ENCODE assay signal across 31 cellular contexts in the genomic region with DNA sequence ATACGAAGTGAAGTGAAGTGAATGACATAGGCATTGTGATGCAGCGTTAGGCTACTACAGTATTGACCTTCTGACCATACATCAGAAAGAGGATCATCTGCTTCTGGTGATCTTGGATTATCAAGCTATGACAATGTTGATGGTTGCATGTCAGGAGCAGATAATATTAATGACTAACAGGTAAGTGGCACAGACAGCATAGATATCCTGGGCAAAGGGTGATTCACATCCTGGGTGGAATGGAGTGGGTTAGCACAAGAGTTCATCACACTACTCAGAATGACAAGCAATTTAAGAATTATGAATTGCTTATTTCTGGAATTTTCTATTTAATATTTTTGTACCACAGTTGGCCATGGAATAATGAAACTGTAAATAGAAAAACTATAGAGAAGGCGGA.
"Had no signal": no experiment of that assay in that cellular context is flagged by ENCODE, and none has a peak within 500 bp of the region (broad histone marks: within the 10 kb centered on the region; RNA-seq: fewer than 3 reads in every experiment).

No MANE protein-coding gene starts in this region.

- H3K4me3 ChIP-seq: esophagus muscularis mucosa, lower lobe of right lung, testis, transverse colon had no signal

- ATAC-seq: lower lobe of right lung; right cardiac atrium; stimulated activated naive CD8-positive, alpha-beta T cell treated with anti-CD3 and anti-CD28 coated beads, Interleukin-15, Interleukin-2, amounts not matched to agents 100 U/mL and 50 U/mL, for 24 hours had no signal

- H3K27ac ChIP-seq: brain microvascular endothelial cell, esophagus muscularis mucosa, lower lobe of right lung, testis, transverse colon, WERI-Rb-1 had no signal

- H3K27me3 ChIP-seq: brain microvascular endothelial cell, esophagus muscularis mucosa, testis, transverse colon had no signal

- H3K4me1 ChIP-seq: esophagus muscularis mucosa, lower lobe of right lung, testis, transverse colon had no signal

- DNase-seq: activated CD4-positive, alpha-beta memory T cell treated with anti-CD3 and anti-CD28 coated beads for 36 hours; activated CD4-positive, alpha-beta T cell treated with anti-CD3 and anti-CD28 coated beads, Interleukin-2, amount 10 ng/mL, durations not matched to agents 24 days and 14 days; activated CD4-positive, CD25-positive, alpha-beta regulatory T cell treated with anti-CD3 and anti-CD28 coated beads, Interleukin-2, amount 50 U/mL, for 72 hours; activated CD8-positive, alpha-beta memory T cell treated with anti-CD3 and anti-CD28 coated beads, Interleukin-2, amount 50 U/mL, for 4 hours; activated effector memory CD4-positive, alpha-beta T cell treated with anti-CD3 and anti-CD28 coated beads, Interleukin-2, amount 50 U/mL, for 16 hours; activated naive CD4-positive, alpha-beta T cell treated with anti-CD3 and anti-CD28 coated beads, Interleukin-2, amount 10 ng/mL, durations not matched to agents 7 days and 5 days; activated naive CD8-positive, alpha-beta T cell treated with anti-CD3 and anti-CD28 coated beads, Interleukin-2, amount 10 ng/mL, durations not matched to agents 7 days and 5 days; activated T-cell treated with anti-CD3 and anti-CD28 coated beads, Interleukin-2, amount 50 U/mL, for 1 hour; amniotic stem cell; brain microvascular endothelial cell; caudate nucleus; cortex of kidney; foreskin melanocyte; lower lobe of right lung; mesendoderm; posterior cingulate gyrus; right cardiac atrium; stimulated activated CD4-positive, alpha-beta T cell treated with anti-CD3 and anti-CD28 coated beads, Interleukin-4, amount 100 ng/mL, for 1 hour; stimulated activated naive CD8-positive, alpha-beta T cell treated with anti-CD3 and anti-CD28 coated beads, Interleukin-15, Interleukin-2, amounts not matched to agents 100 U/mL and 50 U/mL, for 24 hours; T-helper 9 cell; testis; transverse colon; WERI-Rb-1 had no signal

- H3K36me3 ChIP-seq: brain microvascular endothelial cell, esophagus muscularis mucosa, lower lobe of right lung, transverse colon, WERI-Rb-1 had no signal

- H3K27ac Mint-ChIP-seq: activated CD4-positive, alpha-beta memory T cell treated with anti-CD3 and anti-CD28 coated beads for 36 hours; activated CD4-positive, alpha-beta T cell treated with anti-CD3 and anti-CD28 coated beads, Interleukin-2, amount 10 ng/mL, durations not matched to agents 24 days and 14 days; activated naive CD4-positive, alpha-beta T cell treated with anti-CD3 and anti-CD28 coated beads, Interleukin-2, amount 10 ng/mL, durations not matched to agents 7 days and 5 days; activated naive CD8-positive, alpha-beta T cell treated with anti-CD3 and anti-CD28 coated beads, Interleukin-2, amount 10 ng/mL, durations not matched to agents 7 days and 5 days; activated T-helper 1 cell treated with anti-CD3 and anti-CD28 coated beads, Interleukin-12 subunit alpha, Interleukin-12 subunit beta, Interleukin-2, Interleukin-4 antibody, amounts not matched to agents 30 ng/mL and 10 ng/mL and 1 ng/mL, durations not matched to agents 14 hours and 24 hours and 36 hours; nephron; T-helper 1 cell treated with Interleukin-12 subunit alpha and Interleukin-12 subunit beta and Interleukin-4 antibody, amounts not matched to agents 30 μg/mL and 1 μg/mL, for 36 hours had no signal

- FAIRE-seq: astrocyte, endothelial cell of umbilical vein, islet of Langerhans, TTC549 had no signal

- H3K36me3 Mint-ChIP-seq: activated CD4-positive, alpha-beta memory T cell treated with anti-CD3 and anti-CD28 coated beads for 36 hours; activated naive CD4-positive, alpha-beta T cell treated with anti-CD3 and anti-CD28 coated beads, Interleukin-2, amount 10 ng/mL, durations not matched to agents 7 days and 5 days; activated naive CD8-positive, alpha-beta T cell treated with anti-CD3 and anti-CD28 coated beads, Interleukin-2, amount 10 ng/mL, durations not matched to agents 7 days and 5 days had no signal

- H3K9me3 Mint-ChIP-seq: activated CD4-positive, alpha-beta memory T cell treated with anti-CD3 and anti-CD28 coated beads for 36 hours; activated CD4-positive, alpha-beta T cell treated with anti-CD3 and anti-CD28 coated beads, Interleukin-2, amount 10 ng/mL, durations not matched to agents 24 days and 14 days; activated naive CD4-positive, alpha-beta T cell treated with anti-CD3 and anti-CD28 coated beads, Interleukin-2, amount 10 ng/mL, durations not matched to agents 7 days and 5 days; activated naive CD8-positive, alpha-beta T cell treated with anti-CD3 and anti-CD28 coated beads, Interleukin-2, amount 10 ng/mL, durations not matched to agents 7 days and 5 days; activated T-helper 1 cell treated with anti-CD3 and anti-CD28 coated beads, Interleukin-12 subunit alpha, Interleukin-12 subunit beta, Interleukin-2, Interleukin-4 antibody, amounts not matched to agents 30 ng/mL and 10 ng/mL and 1 ng/mL, durations not matched to agents 14 hours and 24 hours and 36 hours; T-helper 1 cell treated with Interleukin-12 subunit alpha and Interleukin-12 subunit beta and Interleukin-4 antibody, amounts not matched to agents 30 μg/mL and 1 μg/mL, for 36 hours had no signal

- H3K4me3 Mint-ChIP-seq: activated CD4-positive, alpha-beta memory T cell treated with anti-CD3 and anti-CD28 coated beads for 36 hours; activated CD4-positive, alpha-beta T cell treated with anti-CD3 and anti-CD28 coated beads, Interleukin-2, amount 10 ng/mL, durations not matched to agents 24 days and 14 days; activated naive CD4-positive, alpha-beta T cell treated with anti-CD3 and anti-CD28 coated beads, Interleukin-2, amount 10 ng/mL, durations not matched to agents 7 days and 5 days; activated naive CD8-positive, alpha-beta T cell treated with anti-CD3 and anti-CD28 coated beads, Interleukin-2, amount 10 ng/mL, durations not matched to agents 7 days and 5 days; activated T-helper 1 cell treated with anti-CD3 and anti-CD28 coated beads, Interleukin-12 subunit alpha, Interleukin-12 subunit beta, Interleukin-2, Interleukin-4 antibody, amounts not matched to agents 30 ng/mL and 10 ng/mL and 1 ng/mL, durations not matched to agents 14 hours and 24 hours and 36 hours; nephron; T-helper 1 cell treated with Interleukin-12 subunit alpha and Interleukin-12 subunit beta and Interleukin-4 antibody, amounts not matched to agents 30 μg/mL and 1 μg/mL, for 36 hours had no signal

- H3K9me3 ChIP-seq: esophagus muscularis mucosa, lower lobe of right lung, testis, transverse colon had no signal

- H3K27me3 Mint-ChIP-seq: activated CD4-positive, alpha-beta memory T cell treated with anti-CD3 and anti-CD28 coated beads for 36 hours; activated naive CD4-positive, alpha-beta T cell treated with anti-CD3 and anti-CD28 coated beads, Interleukin-2, amount 10 ng/mL, durations not matched to agents 7 days and 5 days had no signal
